Comparison of ENCODE assay signal across 8 cellular contexts in genomic region chr14:73173092-73173735, GRCh38. TPM values are rescaled to one million over a fixed set of nuclear protein-coding genes. Genes with fewer than 3 reads are reported as not detected.
DNase-seq lines count a peak whose midpoint lies in the region; ATAC-seq and TF ChIP-seq lines count a peak whose summit lies in the region.

No MANE protein-coding gene starts in this region.

- no peaks in the 10 kb centered on the region for H3K27me3 ChIP-seq in osteoblast (ENCODE audit: insufficient read depth, low read length)

- no peak overlapping the region for H2AFZ ChIP-seq in osteoblast (ENCODE audit: low read length)

- POLR2A ChIA-PET in GM10248 (lab: Yijun Ruan, JAX), result no interaction called here

- H3K4me3 ChIP-seq in osteoblast (ENCODE audit: insufficient read depth, low read length), result no peak overlapping the region

- ATAC-seq in HG03045 (IDR thresholded peaks at IDR 0.05; ENCODE audit: unreplicated experiment), result no peak

- DNase-seq in AG09319 (ENCODE audit: extremely low read depth, low read depth) (peak; percentile 31), GM10248 (ENCODE audit: extremely low spot score) (peak; percentile 31), NCI-H526 treated with DMSO at 0.1 percent for 48 hours (lab: John Stamatoyannopoulos, UW) (peak; percentile 8), dermis microvascular lymphatic vessel endothelial cell (ENCODE audit: low read depth in 2 of 2) (peak; percentile 65 to 69), osteoblast (ENCODE audit: insufficient read length, low spot score, missing footprints) (no peak), iPS-NIHi7 (ENCODE audit: extremely low spot score) (no peak)
- DNase-seq in stimulated activated naive CD4-positive, alpha-beta T cell treated with Interleukin-2 at 50 U/mL for 16 hours (lab: John Stamatoyannopoulos, UW), result no peak

- H4K20me1 ChIP-seq in osteoblast (ENCODE audit: insufficient read depth, low read length), result peaks cover 3% of the 10 kb centered on the region

- no peak overlapping the region for H3K4me2 ChIP-seq in osteoblast (ENCODE audit: insufficient read depth, low read length)

- no peaks in the 10 kb centered on the region for H3K9me3 ChIP-seq in osteoblast (ENCODE audit: low read depth, low read length)

- H3K27ac ChIP-seq in osteoblast (ENCODE audit: low read depth, low read length), result no peak overlapping the region

- TF ChIP-seq CTCF in AG09319 (IDR thresholded peaks at IDR 0.05; ENCODE audit: low read depth, low read length) (peak; percentile 48), GM10248 (IDR thresholded peaks at IDR 0.05; ENCODE audit: control extremely low read depth, extremely low read depth, low read depth, missing control alignments) (peak; percentile 49), osteoblast (IDR thresholded peaks at IDR 0.05; ENCODE audit: extremely low read depth, low read depth, low read length) (peak; percentile 65)

- H3K4me1 ChIP-seq in osteoblast (ENCODE audit: insufficient read depth, low read length), result no peaks in the 10 kb centered on the region

- CTCF ChIA-PET in GM10248 (lab: Yijun Ruan, JAX), result interaction anchor here (0.7 to 4.8 kb wide), 17 partner anchors 8 to 659 kb away, joined by 3 to 33 read pairs (median 3); partner anchors contain the start of gene RBM25

- no peaks in the 10 kb centered on the region for H3K79me2 ChIP-seq in osteoblast (ENCODE audit: insufficient read depth, low read length)

- H3K36me3 ChIP-seq in osteoblast (ENCODE audit: insufficient read depth, low read length), result peaks cover 54% of the 10 kb centered on the region

RNA-seq across cellular contexts. Expression of gene PSEN1, which starts 36.9 kb away (rescaled TPM):
- total RNA-seq in dermis microvascular lymphatic vessel endothelial cell, result 32.0 and 43.2 TPM in 2 replicates
- total RNA-seq in osteoblast, result 77.8 and 79.6 TPM in 2 replicates

Comparison
In these comparisons a context has a peak if more than half of its experiments do, and no peak if none do; other contexts are left out.
1. DNase-seq: peak in AG09319 (single experiment), GM10248 (single experiment), NCI-H526 treated with DMSO at 0.1 percent for 48 hours (single experiment) and dermis microvascular lymphatic vessel endothelial cell (2 of 2); none in osteoblast (single experiment), stimulated activated naive CD4-positive, alpha-beta T cell treated with Interleukin-2 at 50 U/mL for 16 hours (single experiment) and iPS-NIHi7 (single experiment).
2. Peak in every context shown above with its lines, with median percentiles within 50 percentile points of each other: CTCF ChIP-seq.